ENCODE assay signal across 30 cellular contexts in genomic region chr10:344582-345200, GRCh38.
"Had no signal": no experiment of that assay in that cellular context is flagged by ENCODE, and none has a peak within 500 bp of the region (broad histone marks: within the 10 kb centered on the region; RNA-seq: fewer than 3 reads in every experiment).

No MANE protein-coding gene starts in this region.

- H3K27me3 Mint-ChIP-seq: activated naive CD8-positive, alpha-beta T cell; activated T-helper 17 cell treated with anti-CD3 and anti-CD28 coated beads, Interleukin-2, amount 50 U/mL, for 72 hours; stimulated activated naive B cell treated with anti-CD40 and anti-IgM and Interleukin-4, amounts not matched to agents 10 μg/mL and 1 μg/mL and 100 μg/mL, for 72 hours had no signal

- H3K36me3 ChIP-seq: colonic mucosa, uterus, WERI-Rb-1 had no signal

- DNase-seq: activated CD4-positive, alpha-beta T cell treated with anti-CD3 and anti-CD28 coated beads for 1 hour; activated CD8-positive, alpha-beta T cell treated with anti-CD3 and anti-CD28 coated beads, Interleukin-2, amount 10 ng/mL, durations not matched to agents 7 days and 5 days; activated naive CD4-positive, alpha-beta T cell treated with Interleukin-2 at 50 U/mL for 16 hours; activated T-cell treated with anti-CD3 and anti-CD28 coated beads, Interleukin-2, amount 50 U/mL, for 4 hours; anterior cingulate cortex; colonic mucosa; effector CD8-positive, alpha-beta T cell; erythroblast; gastrocnemius medialis; hippocampal formation; left cardiac atrium; left ventricle myocardium superior; nucleus accumbens; psoas muscle; SK-N-SH; stimulated activated CD4-positive, alpha-beta T cell treated with anti-CD3 and anti-CD28 coated beads, Interleukin-15, amount 100 ng/mL, for 24 hours; stimulated activated CD4-positive, alpha-beta T cell treated with anti-CD3 and anti-CD28 coated beads, Interleukin-2, amount 100 ng/mL, for 24 hours; stimulated activated naive B cell treated with anti-CD40 and anti-IgM and Interleukin-4, amounts not matched to agents 10 μg/mL and 1 μg/mL and 100 μg/mL, for 72 hours; SW 1271; T-helper 9 cell; uterus; WERI-Rb-1 had no signal

- ATAC-seq: activated CD8-positive, alpha-beta T cell treated with anti-CD3 and anti-CD28 coated beads, Interleukin-2, amount 10 ng/mL, durations not matched to agents 7 days and 5 days; activated T-cell treated with anti-CD3 and anti-CD28 coated beads, Interleukin-2, amount 50 U/mL, for 4 hours; activated T-helper 17 cell treated with anti-CD3 and anti-CD28 coated beads, Interleukin-2, amount 50 U/mL, for 72 hours; gastrocnemius medialis; left cardiac atrium; left ventricle myocardium superior; psoas muscle; stimulated activated naive B cell treated with anti-CD40 and anti-IgM and Interleukin-4, amounts not matched to agents 10 μg/mL and 1 μg/mL and 100 μg/mL, for 72 hours had no signal

- H3K4me3 ChIP-seq: colonic mucosa, gastrocnemius medialis, psoas muscle, smooth muscle cell, tibial nerve, uterus had no signal

- H3K9ac ChIP-seq: parathyroid adenoma, SK-N-SH had no signal

- H2AFZ ChIP-seq: parathyroid adenoma had no signal

- FAIRE-seq: bronchial epithelial cell, keratinocyte had no signal

- H3K27me3 ChIP-seq: colonic mucosa, gastrocnemius medialis, tibial nerve, uterus had no signal

- H3K4me1 Mint-ChIP-seq: activated T-helper 17 cell treated with anti-CD3 and anti-CD28 coated beads, Interleukin-2, amount 50 U/mL, for 72 hours; stimulated activated naive B cell treated with anti-CD40 and anti-IgM and Interleukin-4, amounts not matched to agents 10 μg/mL and 1 μg/mL and 100 μg/mL, for 72 hours had no signal

- H3K36me3 Mint-ChIP-seq: activated naive CD8-positive, alpha-beta T cell had no signal

- H3K4me1 ChIP-seq: colonic mucosa, gastrocnemius medialis, parathyroid adenoma, psoas muscle, tibial nerve, uterus had no signal

- H3K79me2 ChIP-seq: parathyroid adenoma had no signal

- H3K9me3 ChIP-seq: colonic mucosa, gastrocnemius medialis, psoas muscle, SK-N-SH, tibial nerve, uterus had no signal

- H3K4me2 ChIP-seq: SK-N-SH, smooth muscle cell had no signal

- H3K27ac Mint-ChIP-seq: activated CD8-positive, alpha-beta T cell treated with anti-CD3 and anti-CD28 coated beads, Interleukin-2, amount 10 ng/mL, durations not matched to agents 7 days and 5 days; activated naive CD8-positive, alpha-beta T cell; activated T-helper 17 cell treated with anti-CD3 and anti-CD28 coated beads, Interleukin-2, amount 50 U/mL, for 72 hours; stimulated activated naive B cell treated with anti-CD40 and anti-IgM and Interleukin-4, amounts not matched to agents 10 μg/mL and 1 μg/mL and 100 μg/mL, for 72 hours; T-helper 1 cell treated with Interleukin-12 subunit alpha and Interleukin-12 subunit beta and Interleukin-4 antibody, amounts not matched to agents 30 μg/mL and 1 μg/mL, for 36 hours had no signal

- H3K27ac ChIP-seq: colonic mucosa, gastrocnemius medialis, parathyroid adenoma, psoas muscle, tibial nerve, uterus, WERI-Rb-1 had no signal

- H3K4me3 Mint-ChIP-seq: activated CD8-positive, alpha-beta T cell treated with anti-CD3 and anti-CD28 coated beads, Interleukin-2, amount 10 ng/mL, durations not matched to agents 7 days and 5 days; activated naive CD8-positive, alpha-beta T cell; activated T-cell treated with anti-CD3 and anti-CD28 coated beads, Interleukin-2, amount 50 U/mL, for 4 hours; activated T-helper 17 cell treated with anti-CD3 and anti-CD28 coated beads, Interleukin-2, amount 50 U/mL, for 72 hours; stimulated activated naive B cell treated with anti-CD40 and anti-IgM and Interleukin-4, amounts not matched to agents 10 μg/mL and 1 μg/mL and 100 μg/mL, for 72 hours; T-helper 1 cell treated with Interleukin-12 subunit alpha and Interleukin-12 subunit beta and Interleukin-4 antibody, amounts not matched to agents 30 μg/mL and 1 μg/mL, for 36 hours had no signal

- H3K9me3 Mint-ChIP-seq: activated T-cell treated with anti-CD3 and anti-CD28 coated beads, Interleukin-2, amount 50 U/mL, for 4 hours; activated T-helper 17 cell treated with anti-CD3 and anti-CD28 coated beads, Interleukin-2, amount 50 U/mL, for 72 hours; stimulated activated naive B cell treated with anti-CD40 and anti-IgM and Interleukin-4, amounts not matched to agents 10 μg/mL and 1 μg/mL and 100 μg/mL, for 72 hours had no signal
